Comparison of ENCODE assay signal across 8 cellular contexts in the genomic region with DNA sequence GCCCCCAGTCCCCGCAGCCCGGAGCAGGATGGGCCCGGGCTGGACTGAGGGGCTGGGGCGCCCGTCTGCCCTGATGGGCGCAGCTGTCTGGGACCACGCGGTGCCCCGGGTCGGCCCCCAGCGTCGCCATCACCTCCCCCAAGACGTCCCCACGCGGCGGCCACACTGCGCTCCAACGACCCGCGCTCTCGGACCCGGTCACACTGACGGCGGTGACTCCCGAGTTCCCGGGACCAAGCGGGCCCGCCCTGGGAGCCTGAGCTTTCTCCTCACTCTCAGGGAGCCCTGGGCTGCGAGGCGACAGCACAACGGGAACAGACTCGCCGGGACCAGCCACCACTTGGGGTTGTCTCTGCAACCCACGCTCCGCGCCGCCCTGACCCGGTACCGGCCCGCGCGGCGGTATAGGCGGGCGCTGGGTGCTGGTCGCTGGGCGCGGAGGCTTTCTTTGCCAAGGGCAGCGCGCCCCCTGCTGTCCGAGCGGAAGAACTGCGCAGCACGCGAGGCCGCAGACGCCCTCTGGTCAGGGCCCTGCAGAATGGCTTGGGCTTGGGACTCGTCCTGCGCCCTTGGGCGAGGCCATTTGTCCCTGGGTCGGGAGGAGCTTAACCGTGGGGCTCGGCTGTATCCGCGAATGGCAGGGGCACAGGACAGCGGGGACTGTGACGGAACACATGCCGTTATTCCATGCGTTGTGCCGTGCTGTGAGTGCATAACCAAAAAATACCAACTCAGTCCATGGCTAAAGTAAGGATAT.
A peak's percentile ranks its signal among the peaks of the same experiment; 100 is the strongest.
DNase-seq lines count a peak whose midpoint lies in the region; ATAC-seq and TF ChIP-seq lines count a peak whose summit lies in the region.

No MANE protein-coding gene starts in this region.

- peaks cover 8% of the 10 kb centered on the region for H3K27me3 ChIP-seq in effector memory CD4-positive, alpha-beta T cell (replicated peaks; ENCODE audit: control insufficient read depth, insufficient read depth, low read length, poor library complexity, severe bottlenecking)

- H3K9me3 ChIP-seq in effector memory CD4-positive, alpha-beta T cell (ENCODE audit: control insufficient read depth, low read length) = no peaks in the 10 kb centered on the region

- no peaks in the 10 kb centered on the region for H3K36me3 ChIP-seq in effector memory CD4-positive, alpha-beta T cell (ENCODE audit: control insufficient read depth, insufficient read depth, low read length)

- ATAC-seq in GM18873 (IDR thresholded peaks at IDR 0.05; ENCODE audit: low FRiP score, unreplicated experiment) = peak; percentile 80
- ATAC-seq in HG03342 (IDR thresholded peaks at IDR 0.05; ENCODE audit: unreplicated experiment) = peak; percentile 68

- H3K4me3 ChIP-seq in effector memory CD4-positive, alpha-beta T cell (ENCODE audit: insufficient read depth, low read depth, low read length, poor library complexity, severe bottlenecking) = peak overlapping the region; percentile 55

- DNase-seq in AG09319 (ENCODE audit: extremely low read depth, low read depth) = peak; percentile 39
- DNase-seq in NCI-H82 (lab: John Stamatoyannopoulos, UW) = peak; percentile 76
- peak; percentile 30 to 61 for DNase-seq in activated CD8-positive, alpha-beta memory T cell treated with anti-CD3 and anti-CD28 coated beads for 1 hour (ENCODE audit: extremely low read depth in 1 of 2, low read depth in 1 of 2)
- peak; percentile 34 to 55 (median 39) for DNase-seq in effector memory CD4-positive, alpha-beta T cell
- DNase-seq in medulla oblongata (ENCODE audit: extremely low spot score) = peak; percentile 82
- DNase-seq in stimulated activated CD4-positive, alpha-beta T cell treated with anti-CD3 and anti-CD28 coated beads, TNF-alpha, amount 100 ng/mL, for 24 hours (ENCODE audit: low read depth in 3 of 3) = peak; percentile 53 to 72 (median 55)

- H3K27ac ChIP-seq in effector memory CD4-positive, alpha-beta T cell (ENCODE audit: insufficient read depth, low read length, poor library complexity, severe bottlenecking) = no peak overlapping the region

- peaks cover 3% of the 10 kb centered on the region for H3K4me1 ChIP-seq in effector memory CD4-positive, alpha-beta T cell (ENCODE audit: control insufficient read depth, insufficient read depth, low read length, poor library complexity, severe bottlenecking)

- peak; percentile 90 for TF ChIP-seq CTCF in AG09319 (IDR thresholded peaks at IDR 0.05; ENCODE audit: low read depth, low read length)
